ENCODE assay signal across 27 cellular contexts in genomic region chr11:21894492-21894891, GRCh38.
"Had no signal": no experiment of that assay in that cellular context is flagged by ENCODE, and none has a peak within 500 bp of the region (broad histone marks: within the 10 kb centered on the region; RNA-seq: fewer than 3 reads in every experiment).

No MANE protein-coding gene starts in this region.

- H3K4me3 ChIP-seq: PC-9 had no signal

- DNase-seq: Karpas-422, KBM-7, MM.1S, MV-4-11, NCI-H1092, NCI-H1105, NCI-H1417 treated with DMSO at 0.1 percent for 48 hours, NCI-H1436 treated with DMSO at 0.1 percent for 48 hours, NCI-H1694 treated with DMSO at 0.1 percent for 48 hours, NCI-H187 treated with DMSO at 0.1 percent for 48 hours, NCI-H2029, NCI-H2081, NCI-H226, NCI-H446 treated with DMSO at 0.1 percent for 48 hours, NCI-H510A, NCI-H524, NCI-H526, NCI-H69, NCI-H748 treated with DMSO at 0.1 percent for 48 hours, PC-9, Right ventricle myocardium superior, RPMI8226, SHP77 treated with DMSO at 0.1 percent for 48 hours, SW 1271, T-helper 1 cell had no signal

- H3K27ac ChIP-seq: KMS-11, PC-9 had no signal

- ATAC-seq: Panc1 had no signal
